In genomic region chr13:24625870-24626419, GRCh38 we compare ENCODE assay signal across 12 cellular contexts. TPM values are rescaled to one million over a fixed set of nuclear protein-coding genes. Genes with fewer than 3 reads are reported as not detected.
DNase-seq lines count a peak whose midpoint lies in the region; ATAC-seq, FAIRE-seq and TF ChIP-seq lines count a peak whose summit lies in the region.
"Had no signal": no experiment of that assay in that cellular context is flagged by ENCODE, and none has a peak within 500 bp of the region (broad histone marks: within the 10 kb centered on the region; RNA-seq: fewer than 3 reads in every experiment).

No MANE protein-coding gene starts in this region.

- 0 out of 2 replicates have a peak overlapping the region, but pooled peaks have one; percentile 32 for H2AFZ ChIP-seq in K562 (ENCODE audit: low read depth, low read length)

- H3K27me3 ChIP-seq in K562 (ENCODE audit: control insufficient read depth in 2 of 2, insufficient read depth in 2 of 2, low read length in 2 of 2) (no peaks in the 10 kb centered on the region), stomach (no peaks in the 10 kb centered on the region)
- H3K27me3 ChIP-seq: BE2C, suprapubic skin had no signal

- WGBS in K562 (ENCODE audit: insufficient coverage, low coverage, missing lambda C conversion rate): 37% methylated on average over 7 of the region's 7 CpGs
- 52 to 67% (median 57%) methylated on average over 7 of the region's 7 CpGs for WGBS in stomach, 5 donors

- no peak overlapping the region for H3K9ac ChIP-seq in K562 (ENCODE audit: insufficient read depth in 1 of 2, low read depth in 2 of 2, low read length in 2 of 2)

- CTCF ChIA-PET in activated naive CD4-positive, alpha-beta T cell treated with anti-CD3 and anti-CD28 coated beads, Interleukin-2, amount 10 ng/mL, durations not matched to agents 7 days and 5 days (lab: Charles Lee): interaction anchor here (3.8 kb wide), 1 partner anchor 20 kb away, joined by 13 read pairs; no protein-coding TSS in a partner anchor
- CTCF ChIA-PET in K562 (lab: Yijun Ruan, JAX; ENCODE audit: low intra/inter-chr PET ratio): interaction anchor here (1.1 kb wide), 1 partner anchor 102 kb away, joined by 5 read pairs; no protein-coding TSS in a partner anchor

- H3K4me1 Mint-ChIP-seq in activated naive CD4-positive, alpha-beta T cell treated with anti-CD3 and anti-CD28 coated beads, Interleukin-2, amount 10 ng/mL, durations not matched to agents 7 days and 5 days: peaks cover 54% of the 10 kb centered on the region

- H3K36me3 ChIP-seq in K562 (ENCODE audit: control insufficient read depth, insufficient read depth, low read length) (no peaks in the 10 kb centered on the region), stomach (no peaks in the 10 kb centered on the region)
- H3K36me3 ChIP-seq: BE2C, suprapubic skin had no signal

- TF ChIP-seq POLR2A in K562 (conservative IDR thresholded peaks at IDR 0.05) (no peak), stomach (IDR thresholded peaks at IDR 0.05) (no peak)

- intact Hi-C loops in K562 (cut with micrococcal nuclease): no loop called here
- intact Hi-C loops in stomach (cut with DNase I; ENCODE audit: low total_unique reads): no loop called here

- TF ChIP-seq CTCF in K562 (IDR thresholded peaks at IDR 0.05 in 2 of 3, conservative IDR thresholded peaks at IDR 0.05 in 1 of 3; ENCODE audit: insufficient read depth in 2 of 3, low read depth in 1 of 3, low read length in 3 of 3) (no peak), stomach (IDR thresholded peaks at IDR 0.05) (no peak)

- no peak for FAIRE-seq in K562 (lab: Jason Lieb, UNC)
- FAIRE-seq: keratinocyte had no signal

- H3K4me1 ChIP-seq in K562 (replicated peaks in 1 of 2; ENCODE audit: control insufficient read depth in 2 of 2, insufficient read depth in 2 of 2, low read length in 2 of 2): peaks cover 4 to 5% of the 10 kb centered on the region in 2 experiments; a peak in 3 of 5 replicates
- peaks cover 0 to 10% (median 9%) of the 10 kb centered on the region in 4 donors for H3K4me1 ChIP-seq in stomach
- H3K4me1 ChIP-seq: BE2C, suprapubic skin had no signal

- no peaks in the 10 kb centered on the region for H3K79me2 ChIP-seq in K562 (ENCODE audit: control insufficient read depth, insufficient read depth, low read length)

- no peaks in the 10 kb centered on the region for H3K9me1 ChIP-seq in K562 (ENCODE audit: control insufficient read depth, insufficient read depth, low read length)

- no peak overlapping the region for H3K4me3 ChIP-seq in K562
- no peak overlapping the region for H3K4me3 ChIP-seq in stomach
- H3K4me3 ChIP-seq: skin epidermis, suprapubic skin had no signal

- H3K27ac ChIP-seq in K562 (ENCODE audit: extremely low read depth, low read depth, low read length): no peak overlapping the region
- peak overlapping the region in 4 of 5 donors; percentile 23 to 78 (median 66) for H3K27ac ChIP-seq in stomach
- H3K27ac ChIP-seq: suprapubic skin had no signal

- H3K4me3 Mint-ChIP-seq in activated naive CD4-positive, alpha-beta T cell treated with anti-CD3 and anti-CD28 coated beads, Interleukin-2, amount 10 ng/mL, durations not matched to agents 7 days and 5 days: no peak overlapping the region

- BruUV-seq in K562 (replicated peaks; lab: Mats Ljungman, UMichigan): no TSS peak

- peaks cover 17% of the 10 kb centered on the region for H3K36me3 Mint-ChIP-seq in activated naive CD4-positive, alpha-beta T cell treated with anti-CD3 and anti-CD28 coated beads, Interleukin-2, amount 10 ng/mL, durations not matched to agents 7 days and 5 days

- POLR2A ChIA-PET in K562 (lab: Yijun Ruan, JAX): no interaction called here

- no peaks in the 10 kb centered on the region for H4K20me1 ChIP-seq in K562 (replicated peaks; ENCODE audit: control insufficient read depth, insufficient read depth, low read length)

- in situ Hi-C loops in K562 (cut with MboI): no loop called here

- no peak for DNase-seq in activated naive CD4-positive, alpha-beta T cell treated with anti-CD3 and anti-CD28 coated beads, Interleukin-2, amount 10 ng/mL, durations not matched to agents 7 days and 5 days
- DNase-seq in activated naive CD4-positive, alpha-beta T cell treated with anti-CD3 and anti-CD28 coated beads, Interleukin-2, amount 50 U/mL, for 16 hours: no peak
- DNase-seq in K562 (ENCODE audit: extremely low read depth in 1 of 4, low spot score in 3 of 4): no peak
- peak; percentile 25 for DNase-seq in stomach
- DNase-seq in COR-L47 (lab: John Stamatoyannopoulos, UW): no peak
- no peak for DNase-seq in NCI-H2029 treated with DMSO at 0.1 percent for 48 hours (lab: John Stamatoyannopoulos, UW)
- DNase-seq: BE2C had no signal

- ATAC-seq in HG03342 (IDR thresholded peaks at IDR 0.05; ENCODE audit: unreplicated experiment) (peak; percentile 71), K562 (no peak), HG03135 (IDR thresholded peaks at IDR 0.05; ENCODE audit: unreplicated experiment) (no peak)

- H3K9me3 ChIP-seq in K562 (replicated peaks; ENCODE audit: control insufficient read depth, insufficient read depth, low read depth, low read length) (no peaks in the 10 kb centered on the region), stomach (no peaks in the 10 kb centered on the region)
- H3K9me3 ChIP-seq: BE2C, suprapubic skin had no signal

- H3K9me3 Mint-ChIP-seq in activated naive CD4-positive, alpha-beta T cell treated with anti-CD3 and anti-CD28 coated beads, Interleukin-2, amount 10 ng/mL, durations not matched to agents 7 days and 5 days: peaks cover 4% of the 10 kb centered on the region

- H3K4me2 ChIP-seq in K562 (ENCODE audit: insufficient read depth, low read length): no peak overlapping the region

- TF ChIP-seq EP300 in K562 (IDR thresholded peaks at IDR 0.05; ENCODE audit: low read length) (no peak), stomach (IDR thresholded peaks at IDR 0.05) (no peak)

- H3K27me3 Mint-ChIP-seq in activated naive CD4-positive, alpha-beta T cell treated with anti-CD3 and anti-CD28 coated beads, Interleukin-2, amount 10 ng/mL, durations not matched to agents 7 days and 5 days: no peaks in the 10 kb centered on the region

- TF ChIP-seq RAD21 in K562 (CRISPR knock-in tag; conservative IDR thresholded peaks at IDR 0.05 in 1 of 2, IDR thresholded peaks at IDR 0.05 in 1 of 2): no peak

- H3K27ac Mint-ChIP-seq in activated naive CD4-positive, alpha-beta T cell treated with anti-CD3 and anti-CD28 coated beads, Interleukin-2, amount 10 ng/mL, durations not matched to agents 7 days and 5 days: peak overlapping the region; percentile 98

TF ChIP-seq in K562, 482 proteins besides CTCF, POLR2A, EP300 and RAD21:
- TF ChIP-seq ZBTB5 (IDR thresholded peaks at IDR 0.05) (no peak), RUNX1 (IDR thresholded peaks at IDR 0.05; ENCODE audit: low read depth) (no peak), MEF2D (tag; conservative IDR thresholded peaks at IDR 0.05; ENCODE audit: low read depth) (no peak), LEF1 (IDR thresholded peaks at IDR 0.05) (no peak), NCOA4 (IDR thresholded peaks at IDR 0.05; ENCODE audit: partially characterized antibody) (no peak), ZNF3 (CRISPR knock-in tag; IDR thresholded peaks at IDR 0.05) (no peak), CTBP1 (IDR thresholded peaks at IDR 0.05; ENCODE audit: borderline replicate concordance) (no peak), MEIS2 (IDR thresholded peaks at IDR 0.05; ENCODE audit: partially characterized antibody) (no peak), RBBP5 (IDR thresholded peaks at IDR 0.05; ENCODE audit: borderline replicate concordance, insufficient read depth, low read length, poor library complexity, severe bottlenecking) (no peak), MXD1 (CRISPR knock-in tag; IDR thresholded peaks at IDR 0.05; ENCODE audit: borderline replicate concordance, poor library complexity, severe bottlenecking) (no peak), MYC (IDR thresholded peaks at IDR 0.05; ENCODE audit: low read depth, low read length) (no peak), MYC (CRISPR knock-in tag; IDR thresholded peaks at IDR 0.05; ENCODE audit: borderline replicate concordance, low read depth) (no peak)

RNA-seq across cellular contexts. Expression of gene ATP12A, which starts 54.3 kb away (rescaled TPM):
- total RNA-seq in K562 (2011; cell fraction: chromatin; rRNA removed; ENCODE audit: low replicate concordance): not detected in 2 replicates
- not detected in 2 replicates for total RNA-seq in K562 (2011; cell fraction: nucleolus; rRNA removed)
- total RNA-seq in K562 (2011; cell fraction: nucleoplasm; rRNA removed): not detected in 2 replicates
- not detected in 2 replicates for total RNA-seq in K562 (2014; rRNA removed)
- total RNA-seq in K562 (2014; rRNA removed; fragmentation: Illumina TruSeq; extraction: Trizol): not detected in 2 replicates
- not detected in 2 replicates for total RNA-seq in K562 (2015; rRNA removed; fragmentation: Illumina TruSeq; extraction: Trizol)
- total RNA-seq in K562 (2021): not detected in 2 replicates
- not detected in 2 replicates for polyA plus RNA-seq in K562 (2011; rRNA removed)
- not detected in 2 replicates for polyA plus RNA-seq in K562 (2011; cell fraction: cytosol; rRNA removed)
- polyA plus RNA-seq in K562 (2011; cell fraction: nucleus; rRNA removed): not detected in 2 replicates
- not detected in 2 replicates for polyA plus RNA-seq in K562 (2012)
- polyA plus RNA-seq in K562 (2014; fragmentation: Illumina TruSeq; extraction: Trizol): not detected in 2 replicates
- polyA plus RNA-seq in K562 (2014; fragmentation: Nextera tagmentation; extraction: Ambion mirVana): not detected
- not detected in 2 replicates for polyA plus RNA-seq in K562 (2014; rRNA removed)
- not detected in 2 replicates for polyA minus RNA-seq in K562 (2011; rRNA and poly(A)+ RNA removed)
- polyA minus RNA-seq in K562 (2011; cell fraction: cytosol; rRNA and poly(A)+ RNA removed): not detected in 2 replicates
- not detected in 2 replicates for polyA minus RNA-seq in K562 (2011; cell fraction: nucleus; rRNA and poly(A)+ RNA removed)
- not detected for total RNA-seq in stomach
- under 1 TPM in 1 of 3 donors, not detected in 2; 0.08 TPM for polyA plus RNA-seq in stomach
